In the genomic region with DNA sequence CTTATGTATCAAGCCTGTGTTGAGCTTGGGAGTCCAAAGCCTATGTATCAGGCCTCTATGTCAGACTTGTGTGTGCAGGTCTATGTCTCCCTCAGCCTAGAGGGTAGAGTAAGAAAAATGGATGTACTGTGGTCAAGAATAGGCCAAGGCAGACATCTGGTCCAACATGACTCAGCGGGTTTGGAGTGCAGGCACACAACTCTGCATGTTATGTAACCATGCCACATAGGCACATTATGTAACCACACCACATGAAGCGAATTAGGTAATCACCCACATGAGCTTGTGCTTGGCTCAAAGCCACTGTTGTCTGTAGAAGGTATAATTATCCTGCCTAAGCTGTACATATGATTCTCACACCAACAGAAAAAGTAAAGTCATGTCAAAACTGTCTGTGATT, we compare ENCODE assay signal across 16 cellular contexts.
A peak's percentile ranks its signal among the peaks of the same experiment; 100 is the strongest.
DNase-seq lines count a peak whose midpoint lies in the region; ATAC-seq and TF ChIP-seq lines count a peak whose summit lies in the region.
"Had no signal": no experiment of that assay in that cellular context is flagged by ENCODE, and none has a peak within 500 bp of the region (broad histone marks: within the 10 kb centered on the region; RNA-seq: fewer than 3 reads in every experiment).

No MANE protein-coding gene starts in this region.

- no peak overlapping the region for H3K4me3 Mint-ChIP-seq in CD4-positive, alpha-beta T cell
- H3K4me3 Mint-ChIP-seq: activated T-cell treated with anti-CD3 and anti-CD28 coated beads, Interleukin-2, amount 50 U/mL, for 4 hours; WTC11 had no signal

- H3K36me3 ChIP-seq in A673 (ENCODE audit: insufficient read depth, low read length, poor library complexity, severe bottlenecking) (no peaks in the 10 kb centered on the region), HEK293 (ENCODE audit: control insufficient read depth in 2 of 2, insufficient read depth in 1 of 2, low read length in 2 of 2) (no peaks in the 10 kb centered on the region)
- H3K36me3 ChIP-seq: BLaER1, lower lobe of right lung had no signal

- H3K9me3 ChIP-seq in A673 (ENCODE audit: low read depth, low read length, poor library complexity, severe bottlenecking), result peaks cover 17% of the 10 kb centered on the region
- H3K9me3 ChIP-seq in HEK293 (ENCODE audit: control insufficient read depth, insufficient read depth, low read depth, low read length), result no peaks in the 10 kb centered on the region
- peaks cover 9% of the 10 kb centered on the region for H3K9me3 ChIP-seq in CD4-positive, alpha-beta T cell (ENCODE audit: control insufficient read depth, low read length)
- H3K9me3 ChIP-seq: lower lobe of right lung had no signal

- no peak overlapping the region for H3K27ac ChIP-seq in A673 (ENCODE audit: low read depth, low read length, poor library complexity, severe bottlenecking)
- no peak overlapping the region for H3K27ac ChIP-seq in HEK293 (ENCODE audit: extremely low read depth, low read depth, low read length)
- H3K27ac ChIP-seq in CD4-positive, alpha-beta T cell (ENCODE audit: low read depth, low read length), result no peak overlapping the region
- H3K27ac ChIP-seq: BLaER1, lower lobe of right lung, parathyroid adenoma had no signal

- TF ChIP-seq CTCF in A673 (conservative IDR thresholded peaks at IDR 0.05; ENCODE audit: low read depth, low read length), result no peak
- TF ChIP-seq CTCF in HEK293 (tag by site-specific recombination; IDR thresholded peaks at IDR 0.05), result no peak
- no peak for TF ChIP-seq CTCF in CD4-positive, alpha-beta T cell (IDR thresholded peaks at IDR 0.05)

- CTCF ChIA-PET in A673 (lab: Charles Lee) (no interaction called here), HEK293 (lab: Yijun Ruan, JAX) (interaction anchor here (1.2 kb wide), 1 partner anchor 11 kb away, joined by 3 read pairs; no protein-coding TSS in a partner anchor)
- CTCF ChIA-PET in CD4-positive, alpha-beta T cell (lab: Charles Lee), result no interaction called here

- no peaks in the 10 kb centered on the region for H3K27me3 Mint-ChIP-seq in CD4-positive, alpha-beta T cell

- H3K4me1 ChIP-seq in A673 (ENCODE audit: insufficient read depth, low read length, poor library complexity, severe bottlenecking), result no peaks in the 10 kb centered on the region
- H3K4me1 ChIP-seq in HEK293 (ENCODE audit: control insufficient read depth, insufficient read depth, low read length), result no peaks in the 10 kb centered on the region
- H3K4me1 ChIP-seq: BLaER1, lower lobe of right lung, parathyroid adenoma had no signal

- H3K27me3 ChIP-seq in A673 (replicated peaks; ENCODE audit: insufficient read depth, low read depth, low read length, poor library complexity), result no peaks in the 10 kb centered on the region
- no peaks in the 10 kb centered on the region for H3K27me3 ChIP-seq in CD4-positive, alpha-beta T cell (ENCODE audit: control insufficient read depth, insufficient read depth, low read length)
- H3K27me3 ChIP-seq: BLaER1 had no signal

- H3K4me3 ChIP-seq in A673 (ENCODE audit: low read depth, low read length, poor library complexity, severe bottlenecking), result no peak overlapping the region
- H3K4me3 ChIP-seq in HEK293 (ENCODE audit: low read depth, low read length), result no peak overlapping the region
- H3K4me3 ChIP-seq: BLaER1, lower lobe of right lung had no signal

- ATAC-seq in CD4-positive, alpha-beta T cell (ENCODE audit: poor library complexity), result no peak
- ATAC-seq: activated T-cell treated with anti-CD3 and anti-CD28 coated beads, Interleukin-2, amount 50 U/mL, for 4 hours; WTC11 had no signal

- no peaks in the 10 kb centered on the region for H3K4me1 Mint-ChIP-seq in CD4-positive, alpha-beta T cell (ENCODE audit: low read depth)
- H3K4me1 Mint-ChIP-seq: WTC11 had no signal

- no peaks in the 10 kb centered on the region for H3K36me3 Mint-ChIP-seq in CD4-positive, alpha-beta T cell (ENCODE audit: low read depth)

- intact Hi-C loops in A673 (cut with micrococcal nuclease; ENCODE audit: unreplicated experiment), result no loop called here
- intact Hi-C loops in CD4-positive, alpha-beta T cell (cut with DNase I, micrococcal nuclease), result no loop called here

- H3K9me3 Mint-ChIP-seq in CD4-positive, alpha-beta T cell, result peaks cover 17% of the 10 kb centered on the region

- H3K27ac Mint-ChIP-seq in CD4-positive, alpha-beta T cell, result no peak overlapping the region
- H3K27ac Mint-ChIP-seq: WTC11 had no signal

- POLR2A ChIA-PET in A673 (lab: Charles Lee; ENCODE audit: low non-redundant PET), result no interaction called here
- POLR2A ChIA-PET in HEK293 (lab: Yijun Ruan, JAX), result no interaction called here
- POLR2A ChIA-PET in CD4-positive, alpha-beta T cell (lab: Charles Lee), result no interaction called here

- DNase-seq in A673 (ENCODE audit: low spot score) (peak; percentile 32), OCI-M1 (lab: John Stamatoyannopoulos, UW) (peak; percentile 78), fibroblast of peridontal ligament (ENCODE audit: extremely low read depth) (peak; percentile 3), CD1c-positive myeloid dendritic cell (ENCODE audit: extremely low spot score) (no peak)
- DNase-seq in stimulated activated CD4-positive, alpha-beta T cell treated with anti-CD3 and anti-CD28 coated beads, Interleukin-2, amount 100 ng/mL, for 24 hours, result no peak
- no peak for DNase-seq in CD4-positive, alpha-beta T cell
- no peak for DNase-seq in activated CD8-positive, alpha-beta memory T cell treated with anti-CD3 and anti-CD28 coated beads, Interleukin-2, amount 50 U/mL, for 48 hours
- DNase-seq: activated T-cell treated with anti-CD3 and anti-CD28 coated beads, Interleukin-2, amount 50 U/mL, for 4 hours; lower lobe of right lung; NCI-H2081 treated with DMSO at 0.1 percent for 48 hours; SHP77; stimulated activated CD4-positive, alpha-beta T cell treated with anti-CD3 and anti-CD28 coated beads, Interleukin-2, amount 100 ng/mL, for 48 hours had no signal

- no TSS peak for BruUV-seq in A673 (replicated peaks; lab: Mats Ljungman, UMichigan)

TF ChIP-seq in HEK293, 187 proteins besides CTCF, POLR2A, EP300 and RAD21 (continues in another document):
- TF ChIP-seq ZNF341 (tag by site-specific recombination; IDR thresholded peaks at IDR 0.05; ENCODE audit: low read depth) (no peak), ZNF626 (tag by site-specific recombination; IDR thresholded peaks at IDR 0.05) (no peak), TRIM28 (IDR thresholded peaks at IDR 0.05; ENCODE audit: borderline replicate concordance, low read length) (peak; percentile 39; the same call in 1 of the 2 replicates)
- TF ChIP-seq, protein P1, sequence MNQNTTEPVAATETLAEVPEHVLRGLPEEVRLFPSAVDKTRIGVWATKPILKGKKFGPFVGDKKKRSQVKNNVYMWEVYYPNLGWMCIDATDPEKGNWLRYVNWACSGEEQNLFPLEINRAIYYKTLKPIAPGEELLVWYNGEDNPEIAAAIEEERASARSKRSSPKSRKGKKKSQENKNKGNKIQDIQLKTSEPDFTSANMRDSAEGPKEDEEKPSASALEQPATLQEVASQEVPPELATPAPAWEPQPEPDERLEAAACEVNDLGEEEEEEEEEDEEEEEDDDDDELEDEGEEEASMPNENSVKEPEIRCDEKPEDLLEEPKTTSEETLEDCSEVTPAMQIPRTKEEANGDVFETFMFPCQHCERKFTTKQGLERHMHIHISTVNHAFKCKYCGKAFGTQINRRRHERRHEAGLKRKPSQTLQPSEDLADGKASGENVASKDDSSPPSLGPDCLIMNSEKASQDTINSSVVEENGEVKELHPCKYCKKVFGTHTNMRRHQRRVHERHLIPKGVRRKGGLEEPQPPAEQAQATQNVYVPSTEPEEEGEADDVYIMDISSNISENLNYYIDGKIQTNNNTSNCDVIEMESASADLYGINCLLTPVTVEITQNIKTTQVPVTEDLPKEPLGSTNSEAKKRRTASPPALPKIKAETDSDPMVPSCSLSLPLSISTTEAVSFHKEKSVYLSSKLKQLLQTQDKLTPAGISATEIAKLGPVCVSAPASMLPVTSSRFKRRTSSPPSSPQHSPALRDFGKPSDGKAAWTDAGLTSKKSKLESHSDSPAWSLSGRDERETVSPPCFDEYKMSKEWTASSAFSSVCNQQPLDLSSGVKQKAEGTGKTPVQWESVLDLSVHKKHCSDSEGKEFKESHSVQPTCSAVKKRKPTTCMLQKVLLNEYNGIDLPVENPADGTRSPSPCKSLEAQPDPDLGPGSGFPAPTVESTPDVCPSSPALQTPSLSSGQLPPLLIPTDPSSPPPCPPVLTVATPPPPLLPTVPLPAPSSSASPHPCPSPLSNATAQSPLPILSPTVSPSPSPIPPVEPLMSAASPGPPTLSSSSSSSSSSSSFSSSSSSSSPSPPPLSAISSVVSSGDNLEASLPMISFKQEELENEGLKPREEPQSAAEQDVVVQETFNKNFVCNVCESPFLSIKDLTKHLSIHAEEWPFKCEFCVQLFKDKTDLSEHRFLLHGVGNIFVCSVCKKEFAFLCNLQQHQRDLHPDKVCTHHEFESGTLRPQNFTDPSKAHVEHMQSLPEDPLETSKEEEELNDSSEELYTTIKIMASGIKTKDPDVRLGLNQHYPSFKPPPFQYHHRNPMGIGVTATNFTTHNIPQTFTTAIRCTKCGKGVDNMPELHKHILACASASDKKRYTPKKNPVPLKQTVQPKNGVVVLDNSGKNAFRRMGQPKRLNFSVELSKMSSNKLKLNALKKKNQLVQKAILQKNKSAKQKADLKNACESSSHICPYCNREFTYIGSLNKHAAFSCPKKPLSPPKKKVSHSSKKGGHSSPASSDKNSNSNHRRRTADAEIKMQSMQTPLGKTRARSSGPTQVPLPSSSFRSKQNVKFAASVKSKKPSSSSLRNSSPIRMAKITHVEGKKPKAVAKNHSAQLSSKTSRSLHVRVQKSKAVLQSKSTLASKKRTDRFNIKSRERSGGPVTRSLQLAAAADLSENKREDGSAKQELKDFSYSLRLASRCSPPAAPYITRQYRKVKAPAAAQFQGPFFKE (tag by site-specific recombination; IDR thresholded peaks at IDR 0.05; ENCODE audit: borderline replicate concordance), result no peak

Comparison
In these comparisons a context has a peak if more than half of its experiments do, and no peak if none do; other contexts are left out.
1. DNase-seq: peak in A673 (single experiment), OCI-M1 (single experiment) and fibroblast of peridontal ligament (single experiment); none in CD1c-positive myeloid dendritic cell (single experiment), stimulated activated CD4-positive, alpha-beta T cell treated with anti-CD3 and anti-CD28 coated beads, Interleukin-2, amount 100 ng/mL, for 24 hours (0 of 2), CD4-positive, alpha-beta T cell (0 of 10) and activated CD8-positive, alpha-beta memory T cell treated with anti-CD3 and anti-CD28 coated beads, Interleukin-2, amount 50 U/mL, for 48 hours (single experiment).